ENCODE assay signal across 9 cellular contexts in genomic region chr17:36849871-36850348, GRCh38.
A peak's percentile ranks its signal among the peaks of the same experiment; 100 is the strongest.
DNase-seq lines count a peak whose midpoint lies in the region; ATAC-seq, FAIRE-seq and TF ChIP-seq lines count a peak whose summit lies in the region.
"Had no signal": no experiment of that assay in that cellular context is flagged by ENCODE, and none has a peak within 500 bp of the region (broad histone marks: within the 10 kb centered on the region; RNA-seq: fewer than 3 reads in every experiment).

No MANE protein-coding gene starts in this region.

- no peak overlapping the region for H3K4me3 ChIP-seq in astrocyte of the spinal cord (ENCODE audit: low read depth, low read length)

- in situ Hi-C loops in astrocyte of the spinal cord (cut with HindIII; ENCODE audit: low sequenced_read_pairs) = no loop called here

- no peak overlapping the region for H3K27ac Mint-ChIP-seq in mesothelial cell of epicardium

- no peaks in the 10 kb centered on the region for H3K9me3 Mint-ChIP-seq in mesothelial cell of epicardium

- H3K27me3 Mint-ChIP-seq in mesothelial cell of epicardium (ENCODE audit: low read depth) = peaks cover 6% of the 10 kb centered on the region

- TF ChIP-seq CTCF in GM10266 (IDR thresholded peaks at IDR 0.05; ENCODE audit: control insufficient read depth, insufficient read depth, low read depth, missing control alignments) (no peak), astrocyte of the spinal cord (IDR thresholded peaks at IDR 0.05; ENCODE audit: low read depth, low read length) (peak; percentile 19), mesothelial cell of epicardium (IDR thresholded peaks at IDR 0.05; ENCODE audit: unreplicated experiment) (no peak), D721Med (IDR thresholded peaks at IDR 0.05; ENCODE audit: insufficient read depth, missing control alignments) (no peak)

- no peaks in the 10 kb centered on the region for H3K36me3 Mint-ChIP-seq in mesothelial cell of epicardium

- peaks cover 20% of the 10 kb centered on the region for H3K4me1 Mint-ChIP-seq in mesothelial cell of epicardium

- DNase-seq in GM10266 (ENCODE audit: extremely low spot score) (peak; percentile 50), NOMO-1 treated with DMSO at 0.1 percent for 48 hours (lab: John Stamatoyannopoulos, UW; ENCODE audit: unreplicated experiment) (peak; percentile 48), astrocyte of the spinal cord (ENCODE audit: low read depth, low spot score) (peak; percentile 44), mucosa of gallbladder (ENCODE audit: low spot score) (no peak), mesothelial cell of epicardium (ENCODE audit: low spot score in 2 of 2, unreplicated experiment in 2 of 2) (no peak), D721Med (ENCODE audit: insufficient read length, low spot score) (no peak)
- DNase-seq in stimulated activated CD4-positive, alpha-beta T cell treated with anti-CD3 and anti-CD28 coated beads, Interleukin-12 subunit alpha, Interleukin-12 subunit beta, amount 100 ng/mL, for 24 hours (ENCODE audit: low read depth in 2 of 2) = peak; percentile 21 to 65
- DNase-seq: amniotic stem cell had no signal

- no peak for ATAC-seq in HG03439 (IDR thresholded peaks at IDR 0.05; ENCODE audit: unreplicated experiment)

- no peak overlapping the region for H3K4me3 Mint-ChIP-seq in mesothelial cell of epicardium

- no peak for FAIRE-seq in D721Med (lab: Jason Lieb, UNC)

Comparison
In these comparisons a context has a peak if more than half of its experiments do, and no peak if none do; other contexts are left out.
1. DNase-seq: peak in GM10266 (single experiment), NOMO-1 treated with DMSO at 0.1 percent for 48 hours (single experiment), astrocyte of the spinal cord (single experiment) and stimulated activated CD4-positive, alpha-beta T cell treated with anti-CD3 and anti-CD28 coated beads, Interleukin-12 subunit alpha, Interleukin-12 subunit beta, amount 100 ng/mL, for 24 hours (2 of 2); none in mucosa of gallbladder (single experiment), mesothelial cell of epicardium (0 of 2) and D721Med (single experiment).